Comparison of ENCODE assay signal across 21 cellular contexts in genomic region chr4:1765409-1766335, GRCh38. TPM values are rescaled to one million over a fixed set of nuclear protein-coding genes. Genes with fewer than 3 reads are reported as not detected.
DNase-seq lines count a peak whose midpoint lies in the region; ATAC-seq and TF ChIP-seq lines count a peak whose summit lies in the region.
"Had no signal": no experiment of that assay in that cellular context is flagged by ENCODE, and none has a peak within 500 bp of the region (broad histone marks: within the 10 kb centered on the region; RNA-seq: fewer than 3 reads in every experiment).

No MANE protein-coding gene starts in this region.

- peaks cover 30 to 67% (median 53%) of the 10 kb centered on the region in 4 donors for H3K4me1 ChIP-seq in upper lobe of left lung

- no peak for TF ChIP-seq CTCF in upper lobe of left lung (IDR thresholded peaks at IDR 0.05)

- no peak for TF ChIP-seq EP300 in upper lobe of left lung (IDR thresholded peaks at IDR 0.05)

- H3K4me3 ChIP-seq in iPS-18c (ENCODE audit: insufficient read depth, low read depth, low read length) (peak overlapping the region; percentile 20; the same call in 1 of the 2 replicates), upper lobe of left lung (no peak overlapping the region)
- H3K4me3 ChIP-seq: SK-N-MC, tibial artery had no signal

- H3K27ac ChIP-seq in upper lobe of left lung: peak overlapping the region in 3 of 4 donors; percentile 35 to 87 (median 77)
- H3K27ac ChIP-seq: 22Rv1, SK-N-MC, tibial artery had no signal

- peaks cover 0 to 11% (median 1%) of the 10 kb centered on the region in 4 donors for H3K27me3 ChIP-seq in upper lobe of left lung

- WGBS in upper lobe of left lung, 2 donors: 79 to 86% methylated on average over 8 to 11 of the region's 11 CpGs

- no peaks in the 10 kb centered on the region for H3K36me3 ChIP-seq in upper lobe of left lung
- H3K36me3 ChIP-seq: tibial artery had no signal

- DNase-seq in DMS53 (lab: John Stamatoyannopoulos, UW) (peak; percentile 44), DMS53 treated with DMSO at 0.1 percent for 48 hours (lab: John Stamatoyannopoulos, UW; ENCODE audit: unreplicated experiment) (no peak), upper lobe of left lung (no peak), H4 (ENCODE audit: low spot score) (no peak)
- DNase-seq in stimulated activated CD4-positive, alpha-beta T cell treated with anti-CD3 and anti-CD28 coated beads, Interleukin-2, amount 100 ng/mL, for 24 hours: no peak
- no peak for DNase-seq in activated T-cell treated with anti-CD3 and anti-CD28 coated beads, Interleukin-2, amount 50 U/mL, for 1 hour
- DNase-seq: activated CD4-positive, alpha-beta T cell treated with anti-CD3 and anti-CD28 coated beads, Interleukin-2, amount 50 U/mL, for 48 hours; activated T-cell treated with anti-CD3 and anti-CD28 coated beads, Interleukin-2, amount 50 U/mL, for 48 hours; CD8-positive, alpha-beta T cell; dorsolateral prefrontal cortex; kidney glomerular epithelial cell; NCI-H2029; NCI-H524 treated with DMSO at 0.1 percent for 48 hours; OCI-M1; small intestine; tibial artery had no signal

- H3K9me3 ChIP-seq in iPS-18c (ENCODE audit: control insufficient read depth, insufficient read depth, low read length): no peaks in the 10 kb centered on the region
- no peaks in the 10 kb centered on the region for H3K9me3 ChIP-seq in upper lobe of left lung
- H3K9me3 ChIP-seq: tibial artery had no signal

- no peak for TF ChIP-seq POLR2A in upper lobe of left lung (IDR thresholded peaks at IDR 0.05)

- ATAC-seq in SK-N-SH treated with all-trans-retinoic acid at 6 μM for 48 hours (no peak; the same call in 2 of the 3 replicates), upper lobe of left lung (ENCODE audit: low FRiP score in 2 of 2) (no peak)
- ATAC-seq: CD8-positive, alpha-beta T cell had no signal

TF ChIP-seq in SK-N-SH treated with all-trans-retinoic acid at 6 μM for 48 hours, 23 proteins besides CTCF, POLR2A, EP300 and RAD21:
- TF ChIP-seq OSR1 (CRISPR knock-in tag; IDR thresholded peaks at IDR 0.05): no peak
- TF ChIP-seq ZFP3 (CRISPR knock-in tag; IDR thresholded peaks at IDR 0.05): peak; percentile 74; the same call in 1 of the 2 replicates

RNA-seq across cellular contexts. Expression of gene FGFR3, which starts 27.4 kb away (rescaled TPM):
- 10 to 100 TPM; 18.5 to 92.2 (median 24.4) TPM for total RNA-seq in upper lobe of left lung
- total RNA-seq in H4 (2014; rRNA removed; shearing (Covaris generic)): 1.7 and 2.1 TPM in 2 replicates
- total RNA-seq: CD8-positive, alpha-beta T cell; myocyte had no signal

RNA-seq across cellular contexts. Expression of gene TACC3, which starts 44.4 kb away (rescaled TPM):
- total RNA-seq in upper lobe of left lung: 10 to 100 TPM in 5 of 6 donors, 1 to 10 TPM in 1; 8.9 to 47.4 (median 21.9) TPM
- 22.3 and 22.6 TPM in 2 replicates for total RNA-seq in H4 (2014; rRNA removed; shearing (Covaris generic))

RNA-seq across cellular contexts. Expression of gene TMEM129, which starts 44.5 kb away (rescaled TPM):
- 10 to 100 TPM; 38.9 to 99.1 (median 49.6) TPM for total RNA-seq in upper lobe of left lung
- 18.4 and 30.7 TPM in 2 replicates for total RNA-seq in H4 (2014; rRNA removed; shearing (Covaris generic))

RNA-seq across cellular contexts. Expression of gene SLBP, which starts 53.6 kb away (rescaled TPM):
- total RNA-seq in upper lobe of left lung: 10 to 100 TPM; 33.0 to 51.1 (median 38.0) TPM
- total RNA-seq in H4 (2014; rRNA removed; shearing (Covaris generic)): 165 and 185 TPM in 2 replicates
